ENCODE assay signal across 15 cellular contexts in the genomic region with DNA sequence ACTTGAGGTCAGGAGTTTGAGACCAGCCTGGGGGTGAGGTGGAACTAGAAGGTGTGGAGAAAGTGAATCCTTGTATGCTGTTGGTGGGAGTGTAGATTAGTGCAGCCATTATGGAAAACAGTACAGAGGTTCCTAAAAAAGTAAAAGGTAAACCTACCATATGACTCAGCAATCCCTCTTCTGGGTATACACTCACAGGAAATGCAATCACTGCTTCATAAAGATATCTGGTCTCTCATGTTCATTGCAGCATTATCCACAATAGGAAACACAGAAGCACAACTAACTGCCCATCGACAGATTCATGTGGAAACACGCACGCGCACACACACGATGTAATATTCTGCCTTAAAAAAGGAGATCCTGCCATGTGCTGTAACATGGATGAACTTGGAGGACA.
"Had no signal": no experiment of that assay in that cellular context is flagged by ENCODE, and none has a peak within 500 bp of the region (broad histone marks: within the 10 kb centered on the region; RNA-seq: fewer than 3 reads in every experiment).

No MANE protein-coding gene starts in this region.

- H3K4me3 ChIP-seq: thoracic aorta had no signal

- H3K4me3 Mint-ChIP-seq: activated T-cell treated with anti-CD3 and anti-CD28 coated beads, Interleukin-2, amount 50 U/mL, for 72 hours; endodermal cell; nephron; stimulated activated effector memory CD8-positive, alpha-beta T cell treated with anti-CD3 and anti-CD28 coated beads, Interleukin-12 subunit alpha, Interleukin-12 subunit beta, amount 100 ng/mL, for 72 hours had no signal

- H3K9me3 ChIP-seq: thoracic aorta had no signal

- H3K36me3 ChIP-seq: thoracic aorta had no signal

- H3K9me3 Mint-ChIP-seq: activated T-cell treated with anti-CD3 and anti-CD28 coated beads, Interleukin-2, amount 50 U/mL, for 72 hours; endodermal cell; nephron; stimulated activated effector memory CD8-positive, alpha-beta T cell treated with anti-CD3 and anti-CD28 coated beads, Interleukin-12 subunit alpha, Interleukin-12 subunit beta, amount 100 ng/mL, for 72 hours had no signal

- H3K4me1 Mint-ChIP-seq: stimulated activated effector memory CD8-positive, alpha-beta T cell treated with anti-CD3 and anti-CD28 coated beads, Interleukin-12 subunit alpha, Interleukin-12 subunit beta, amount 100 ng/mL, for 72 hours had no signal

- H3K27ac Mint-ChIP-seq: activated T-cell treated with anti-CD3 and anti-CD28 coated beads, Interleukin-2, amount 50 U/mL, for 72 hours; endodermal cell; nephron; stimulated activated effector memory CD8-positive, alpha-beta T cell treated with anti-CD3 and anti-CD28 coated beads, Interleukin-12 subunit alpha, Interleukin-12 subunit beta, amount 100 ng/mL, for 72 hours had no signal

- DNase-seq: activated CD4-positive, alpha-beta T cell treated with anti-CD3 and anti-CD28 coated beads, Interleukin-2, amount 50 U/mL, for 4 hours; activated gamma-delta T cell; activated T-cell treated with anti-CD3 and anti-CD28 coated beads, Interleukin-2, amount 50 U/mL, for 72 hours; aorta; endodermal cell; mesendoderm; nucleus accumbens; posterior cingulate gyrus; retina; T1000 had no signal

- H3K27ac ChIP-seq: thoracic aorta had no signal

- ATAC-seq: activated CD4-positive, CD25-positive, alpha-beta regulatory T cell treated with anti-CD3 and anti-CD28 coated beads, Interleukin-2, amount 50 U/mL, for 24 hours; activated T-cell treated with anti-CD3 and anti-CD28 coated beads, Interleukin-2, amount 50 U/mL, for 72 hours; esophagus mucosa; stimulated activated effector memory CD8-positive, alpha-beta T cell treated with anti-CD3 and anti-CD28 coated beads, Interleukin-12 subunit alpha, Interleukin-12 subunit beta, amount 100 ng/mL, for 72 hours had no signal
